Comparison of ENCODE assay signal across 16 cellular contexts in the genomic region with DNA sequence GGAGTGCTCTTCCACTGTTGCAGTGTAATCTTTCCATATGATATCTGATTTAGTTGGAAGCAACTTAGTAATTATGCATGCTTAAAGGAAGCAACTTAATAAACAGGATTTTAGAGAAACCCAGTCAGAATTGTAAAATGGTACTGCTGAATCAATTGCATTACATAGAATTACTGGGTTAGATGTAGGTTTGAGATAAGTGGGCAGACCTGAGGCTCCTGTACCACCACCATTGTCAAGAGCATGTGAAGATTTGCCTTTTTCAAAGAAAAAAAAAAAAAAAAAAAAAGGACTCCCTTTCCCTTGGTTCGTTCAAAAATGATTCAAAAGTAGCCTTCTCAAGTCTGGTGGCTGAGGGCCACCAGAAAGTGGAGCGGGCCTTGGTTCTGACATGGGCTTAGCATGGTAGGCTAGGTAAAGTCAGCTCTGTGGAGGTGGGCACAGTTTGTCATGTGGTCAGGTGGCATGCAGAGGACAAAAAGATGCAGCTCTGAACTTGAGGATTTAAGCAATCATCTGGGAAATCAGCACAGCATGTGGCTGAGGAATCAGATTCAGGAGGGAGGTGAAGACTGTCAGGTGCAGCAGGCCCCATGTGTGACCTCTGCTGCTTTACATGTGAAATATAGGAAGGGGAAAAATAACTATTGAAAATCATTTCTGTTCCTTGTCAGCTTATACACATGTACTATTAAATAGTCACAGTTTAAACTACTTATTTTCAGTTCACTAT. TPM values are rescaled to one million over a fixed set of nuclear protein-coding genes. Genes with fewer than 3 reads are reported as not detected.
A peak's percentile ranks its signal among the peaks of the same experiment; 100 is the strongest.
DNase-seq lines count a peak whose midpoint lies in the region; ATAC-seq and TF ChIP-seq lines count a peak whose summit lies in the region.
"Had no signal": no experiment of that assay in that cellular context is flagged by ENCODE, and none has a peak within 500 bp of the region (broad histone marks: within the 10 kb centered on the region; RNA-seq: fewer than 3 reads in every experiment).

No MANE protein-coding gene starts in this region.

- H4K20me1 ChIP-seq in OCI-LY3 (ENCODE audit: insufficient read depth, low read length), result peaks cover 45% of the 10 kb centered on the region

- no peak for DNase-seq in activated naive CD4-positive, alpha-beta T cell treated with anti-CD3 and anti-CD28 coated beads, Interleukin-2, amount 50 U/mL, for 16 hours
- no peak for DNase-seq in suprapubic skin (ENCODE audit: low spot score in 2 of 2)
- DNase-seq in endodermal cell, result no peak
- DNase-seq in NCI-H1048 (lab: John Stamatoyannopoulos, UW), result no peak
- DNase-seq: activated CD8-positive, alpha-beta memory T cell treated with anti-CD3 and anti-CD28 coated beads, Interleukin-2, amount 10 ng/mL, durations not matched to agents 7 days and 5 days; esophagus squamous epithelium; KG1; left ventricle myocardium superior; NCI-H1930; NCI-H82; Right ventricle myocardium superior; small intestine had no signal

- H3K36me3 ChIP-seq in OCI-LY3 (replicated peaks; ENCODE audit: low read depth, low read length) (peaks cover 5% of the 10 kb centered on the region), endocrine pancreas (ENCODE audit: control insufficient read depth, insufficient read depth, low read length) (no peaks in the 10 kb centered on the region), suprapubic skin (no peaks in the 10 kb centered on the region), endodermal cell (ENCODE audit: control insufficient read depth, insufficient read depth, low read length) (peaks cover 9% of the 10 kb centered on the region)

- H3K27ac Mint-ChIP-seq in activated naive CD4-positive, alpha-beta T cell treated with anti-CD3 and anti-CD28 coated beads, Interleukin-2, amount 50 U/mL, for 24 hours, result no peak overlapping the region
- H3K27ac Mint-ChIP-seq in endodermal cell, result no peak overlapping the region
- H3K27ac Mint-ChIP-seq: activated CD8-positive, alpha-beta memory T cell treated with anti-CD3 and anti-CD28 coated beads, Interleukin-2, amount 10 ng/mL, durations not matched to agents 7 days and 5 days had no signal

- no peaks in the 10 kb centered on the region for H3K27me3 Mint-ChIP-seq in activated naive CD4-positive, alpha-beta T cell treated with anti-CD3 and anti-CD28 coated beads, Interleukin-2, amount 50 U/mL, for 24 hours
- H3K27me3 Mint-ChIP-seq in endodermal cell (ENCODE audit: insufficient read depth), result no peaks in the 10 kb centered on the region
- H3K27me3 Mint-ChIP-seq: activated CD8-positive, alpha-beta memory T cell treated with anti-CD3 and anti-CD28 coated beads, Interleukin-2, amount 10 ng/mL, durations not matched to agents 7 days and 5 days had no signal

- no peak for TF ChIP-seq POLR2A in suprapubic skin (IDR thresholded peaks at IDR 0.05)

- H3K36me3 Mint-ChIP-seq in activated naive CD4-positive, alpha-beta T cell treated with anti-CD3 and anti-CD28 coated beads, Interleukin-2, amount 50 U/mL, for 24 hours, result peaks cover 7% of the 10 kb centered on the region
- peaks cover 9% of the 10 kb centered on the region for H3K36me3 Mint-ChIP-seq in endodermal cell (ENCODE audit: low read depth)

- peak overlapping the region; percentile 48 for H3K27ac ChIP-seq in OCI-LY3 (ENCODE audit: low read length)
- peak overlapping the region; percentile 5 for H3K27ac ChIP-seq in suprapubic skin
- no peak overlapping the region for H3K27ac ChIP-seq in endodermal cell (ENCODE audit: low read depth, low read length)
- H3K27ac ChIP-seq: esophagus squamous epithelium had no signal

- H3K4me2 ChIP-seq in OCI-LY3 (ENCODE audit: low read length), result peak overlapping the region; percentile 68

- H3K9me3 Mint-ChIP-seq in activated naive CD4-positive, alpha-beta T cell treated with anti-CD3 and anti-CD28 coated beads, Interleukin-2, amount 50 U/mL, for 24 hours, result peaks cover 4% of the 10 kb centered on the region
- peaks cover 5% of the 10 kb centered on the region for H3K9me3 Mint-ChIP-seq in endodermal cell

- peak overlapping the region; percentile 45 for H3K4me3 Mint-ChIP-seq in activated naive CD4-positive, alpha-beta T cell treated with anti-CD3 and anti-CD28 coated beads, Interleukin-2, amount 50 U/mL, for 24 hours
- no peak overlapping the region for H3K4me3 Mint-ChIP-seq in endodermal cell
- H3K4me3 Mint-ChIP-seq: activated CD8-positive, alpha-beta memory T cell treated with anti-CD3 and anti-CD28 coated beads, Interleukin-2, amount 10 ng/mL, durations not matched to agents 7 days and 5 days had no signal

- 80% methylated on average over 2 of the region's 2 CpGs for WGBS in suprapubic skin
- WGBS in endodermal cell (ENCODE audit: insufficient coverage in 1 of 2, insufficient read length in 1 of 2), 2 experiments, result 91% methylated on average over 2 of the region's 2 CpGs; no CpG with 5 or more reads in 1 of the 2 experiments

- no peak for TF ChIP-seq EP300 in suprapubic skin (IDR thresholded peaks at IDR 0.05)

- H3K79me2 ChIP-seq in OCI-LY3 (ENCODE audit: low read length), result peaks cover 93% of the 10 kb centered on the region

- no peak overlapping the region for H2AFZ ChIP-seq in OCI-LY3 (ENCODE audit: low read depth, low read length)

- no peak overlapping the region for H3K9ac ChIP-seq in OCI-LY3 (ENCODE audit: low read length)
- H3K9ac ChIP-seq in endocrine pancreas (ENCODE audit: control insufficient read depth, insufficient read depth, low read length), result no peak overlapping the region
- no peak overlapping the region for H3K9ac ChIP-seq in endodermal cell (ENCODE audit: extremely low read depth, low read length, poor library complexity, severe bottlenecking)

- H3K4me1 ChIP-seq in OCI-LY3 (ENCODE audit: low read length), result peaks cover 32% of the 10 kb centered on the region
- H3K4me1 ChIP-seq in endocrine pancreas (ENCODE audit: control insufficient read depth, insufficient read depth, low read length), result peaks cover 20% of the 10 kb centered on the region
- peaks cover 42% of the 10 kb centered on the region for H3K4me1 ChIP-seq in suprapubic skin
- H3K4me1 ChIP-seq in endodermal cell (ENCODE audit: control insufficient read depth, insufficient read depth, low read length), result peaks cover 9% of the 10 kb centered on the region

- TF ChIP-seq CTCF in OCI-LY3 (IDR thresholded peaks at IDR 0.05; ENCODE audit: low read depth, low read length) (no peak), suprapubic skin (IDR thresholded peaks at IDR 0.05) (no peak), endodermal cell (conservative IDR thresholded peaks at IDR 0.05) (no peak)

- peak overlapping the region; percentile 23; the same call in 1 of the 2 replicates for H3K4me3 ChIP-seq in OCI-LY3 (ENCODE audit: low read length)
- peak overlapping the region; percentile 34 for H3K4me3 ChIP-seq in endocrine pancreas (ENCODE audit: control insufficient read depth, insufficient read depth, low read length)
- H3K4me3 ChIP-seq in suprapubic skin, result no peak overlapping the region
- no peak overlapping the region for H3K4me3 ChIP-seq in endodermal cell (ENCODE audit: low read length)
- H3K4me3 ChIP-seq: esophagus squamous epithelium had no signal

- peaks cover 95% of the 10 kb centered on the region for H3K4me1 Mint-ChIP-seq in activated naive CD4-positive, alpha-beta T cell treated with anti-CD3 and anti-CD28 coated beads, Interleukin-2, amount 50 U/mL, for 24 hours
- peaks cover 44% of the 10 kb centered on the region for H3K4me1 Mint-ChIP-seq in endodermal cell

- H3K27me3 ChIP-seq in OCI-LY3 (ENCODE audit: low read depth, low read length) (no peaks in the 10 kb centered on the region), endocrine pancreas (ENCODE audit: control insufficient read depth, insufficient read depth, low read length) (no peaks in the 10 kb centered on the region), suprapubic skin (no peaks in the 10 kb centered on the region), endodermal cell (ENCODE audit: control insufficient read depth, insufficient read depth, low read length, poor library complexity, severe bottlenecking) (no peaks in the 10 kb centered on the region)
- H3K27me3 ChIP-seq: esophagus squamous epithelium had no signal

- ATAC-seq in HG02763 (IDR thresholded peaks at IDR 0.05; ENCODE audit: unreplicated experiment), result no peak
- ATAC-seq: activated CD8-positive, alpha-beta memory T cell treated with anti-CD3 and anti-CD28 coated beads, Interleukin-2, amount 10 ng/mL, durations not matched to agents 7 days and 5 days had no signal

- no peaks in the 10 kb centered on the region for H3K9me3 ChIP-seq in OCI-LY3 (ENCODE audit: insufficient read depth, low read length)
- no peaks in the 10 kb centered on the region for H3K9me3 ChIP-seq in endocrine pancreas (ENCODE audit: control insufficient read depth, low read length)
- no peaks in the 10 kb centered on the region for H3K9me3 ChIP-seq in suprapubic skin
- H3K9me3 ChIP-seq in endodermal cell (ENCODE audit: control insufficient read depth, low read length), result peaks cover 5% of the 10 kb centered on the region
- H3K9me3 ChIP-seq: esophagus squamous epithelium had no signal

RNA-seq across cellular contexts. Expression of gene ARID1B, which starts 32.4 kb away (rescaled TPM):
- total RNA-seq in suprapubic skin (100 to 1,000 TPM; 102 to 233 (median 129) TPM), endodermal cell (100 to 1,000 TPM in 1 of 2 donors, 10 to 100 TPM in 1; 74.0 to 110 TPM)
- 44.9 TPM for polyA plus RNA-seq in endodermal cell (2013, experiment 1 of 2)
- polyA plus RNA-seq in endodermal cell (2013, experiment 2 of 2), result 47.0 TPM

Comparison
In these comparisons a context has a peak if more than half of its experiments do, and no peak if none do; other contexts are left out.
1. H3K4me3 ChIP-seq: peak in OCI-LY3 (single experiment) and endocrine pancreas (single experiment); none in suprapubic skin (single experiment) and endodermal cell (single experiment).